In genomic region chr6:37104935-37105781, GRCh38 we compare ENCODE assay signal across 14 cellular contexts.
A peak's percentile ranks its signal among the peaks of the same experiment; 100 is the strongest.
DNase-seq lines count a peak whose midpoint lies in the region; ATAC-seq and TF ChIP-seq lines count a peak whose summit lies in the region.
"Had no signal": no experiment of that assay in that cellular context is flagged by ENCODE, and none has a peak within 500 bp of the region (broad histone marks: within the 10 kb centered on the region; RNA-seq: fewer than 3 reads in every experiment).

No MANE protein-coding gene starts in this region.

- H3K36me3 ChIP-seq in lower lobe of right lung (no peaks in the 10 kb centered on the region), thyroid gland (no peaks in the 10 kb centered on the region)
- H3K36me3 ChIP-seq: BE2C, tibial nerve had no signal

- WGBS in thyroid gland, 2 donors: 78 to 82% methylated on average over 6 of the region's 6 CpGs

- intact Hi-C loops in activated naive CD4-positive, alpha-beta T cell treated with anti-CD3 and anti-CD28 coated beads for 36 hours (cut with micrococcal nuclease): loop anchor here (5.0 kb wide), 1 partner anchor 32 kb away; no protein-coding TSS in a partner anchor
- intact Hi-C loops in lower lobe of right lung (cut with DNase I) (no loop called here), thyroid gland (cut with DNase I) (loop anchor here (10.0 kb wide), 1 partner anchor 60 kb away; no protein-coding TSS in a partner anchor)

- H3K27me3 ChIP-seq in lower lobe of right lung (ENCODE audit: low read depth): no peaks in the 10 kb centered on the region
- H3K27me3 ChIP-seq in thyroid gland: no peaks in the 10 kb centered on the region
- H3K27me3 ChIP-seq: BE2C, tibial nerve had no signal

- peaks cover 38% of the 10 kb centered on the region for H3K4me1 Mint-ChIP-seq in activated naive CD4-positive, alpha-beta T cell treated with anti-CD3 and anti-CD28 coated beads, Interleukin-2, amount 50 U/mL, for 24 hours
- peaks cover 27% of the 10 kb centered on the region for H3K4me1 Mint-ChIP-seq in activated naive CD4-positive, alpha-beta T cell treated with anti-CD3 and anti-CD28 coated beads for 36 hours (ENCODE audit: low read depth)
- peaks cover 50% of the 10 kb centered on the region for H3K4me1 Mint-ChIP-seq in T-helper 1 cell treated with Interleukin-12 subunit alpha and Interleukin-12 subunit beta and Interleukin-4 antibody, amounts not matched to agents 30 μg/mL and 1 μg/mL, for 36 hours (ENCODE audit: low read depth)

- H3K27ac ChIP-seq in lower lobe of right lung: peak overlapping the region; percentile 26
- peak overlapping the region in 2 of 3 donors; percentile 77 to 83 for H3K27ac ChIP-seq in thyroid gland

- H3K9me3 Mint-ChIP-seq in activated naive CD4-positive, alpha-beta T cell treated with anti-CD3 and anti-CD28 coated beads, Interleukin-2, amount 50 U/mL, for 24 hours: no peaks in the 10 kb centered on the region
- H3K9me3 Mint-ChIP-seq in activated naive CD4-positive, alpha-beta T cell treated with anti-CD3 and anti-CD28 coated beads for 36 hours: no peaks in the 10 kb centered on the region
- H3K9me3 Mint-ChIP-seq in T-helper 1 cell treated with Interleukin-12 subunit alpha and Interleukin-12 subunit beta and Interleukin-4 antibody, amounts not matched to agents 30 μg/mL and 1 μg/mL, for 36 hours: no peaks in the 10 kb centered on the region

- ATAC-seq in lower lobe of right lung (no peak), GM19328 (IDR thresholded peaks at IDR 0.05; ENCODE audit: unreplicated experiment) (no peak)

- CTCF ChIA-PET in activated naive CD4-positive, alpha-beta T cell treated with anti-CD3 and anti-CD28 coated beads for 36 hours (lab: Charles Lee): no interaction called here

- peaks cover 33% of the 10 kb centered on the region for H3K4me1 ChIP-seq in lower lobe of right lung
- peaks cover 28 to 32% of the 10 kb centered on the region in 2 donors for H3K4me1 ChIP-seq in thyroid gland

- H3K27me3 Mint-ChIP-seq in activated naive CD4-positive, alpha-beta T cell treated with anti-CD3 and anti-CD28 coated beads, Interleukin-2, amount 50 U/mL, for 24 hours: no peaks in the 10 kb centered on the region
- no peaks in the 10 kb centered on the region for H3K27me3 Mint-ChIP-seq in activated naive CD4-positive, alpha-beta T cell treated with anti-CD3 and anti-CD28 coated beads for 36 hours (ENCODE audit: low read depth)
- no peaks in the 10 kb centered on the region for H3K27me3 Mint-ChIP-seq in T-helper 1 cell treated with Interleukin-12 subunit alpha and Interleukin-12 subunit beta and Interleukin-4 antibody, amounts not matched to agents 30 μg/mL and 1 μg/mL, for 36 hours (ENCODE audit: low read depth)

- TF ChIP-seq CTCF in lower lobe of right lung (IDR thresholded peaks at IDR 0.05) (no peak), thyroid gland (IDR thresholded peaks at IDR 0.05) (no peak)

- no peak for TF ChIP-seq POLR2A in thyroid gland (IDR thresholded peaks at IDR 0.05)

- H3K4me3 Mint-ChIP-seq in activated naive CD4-positive, alpha-beta T cell treated with anti-CD3 and anti-CD28 coated beads, Interleukin-2, amount 50 U/mL, for 24 hours: no peak overlapping the region
- no peak overlapping the region for H3K4me3 Mint-ChIP-seq in activated naive CD4-positive, alpha-beta T cell treated with anti-CD3 and anti-CD28 coated beads for 36 hours
- H3K4me3 Mint-ChIP-seq in T-helper 1 cell treated with Interleukin-12 subunit alpha and Interleukin-12 subunit beta and Interleukin-4 antibody, amounts not matched to agents 30 μg/mL and 1 μg/mL, for 36 hours: peak overlapping the region; percentile 52

- no peaks in the 10 kb centered on the region for H3K36me3 Mint-ChIP-seq in activated naive CD4-positive, alpha-beta T cell treated with anti-CD3 and anti-CD28 coated beads, Interleukin-2, amount 50 U/mL, for 24 hours
- no peaks in the 10 kb centered on the region for H3K36me3 Mint-ChIP-seq in activated naive CD4-positive, alpha-beta T cell treated with anti-CD3 and anti-CD28 coated beads for 36 hours (ENCODE audit: low read depth)
- H3K36me3 Mint-ChIP-seq in T-helper 1 cell treated with Interleukin-12 subunit alpha and Interleukin-12 subunit beta and Interleukin-4 antibody, amounts not matched to agents 30 μg/mL and 1 μg/mL, for 36 hours (ENCODE audit: low read depth): no peaks in the 10 kb centered on the region

- H3K9me3 ChIP-seq in lower lobe of right lung: no peaks in the 10 kb centered on the region
- no peaks in the 10 kb centered on the region for H3K9me3 ChIP-seq in thyroid gland
- H3K9me3 ChIP-seq: BE2C, tibial nerve had no signal

- no peak for DNase-seq in activated naive CD4-positive, alpha-beta T cell treated with anti-CD3 and anti-CD28 coated beads for 36 hours
- DNase-seq in lower lobe of right lung (no peak), thyroid gland (no peak), NCI-H2227 treated with DMSO at 0.1 percent for 48 hours (lab: John Stamatoyannopoulos, UW) (no peak), NCI-H526 treated with DMSO at 0.1 percent for 48 hours (lab: John Stamatoyannopoulos, UW) (no peak)
- DNase-seq: activated CD4-positive, CD25-positive, alpha-beta regulatory T cell treated with anti-CD3 and anti-CD28 coated beads, Interleukin-2, amount 50 U/mL, for 72 hours; activated gamma-delta T cell treated with Interleukin-2 at 50 U/mL for 16 hours; BE2C; kidney glomerular epithelial cell; NCI-H2081 treated with DMSO at 0.1 percent for 48 hours had no signal

- peak overlapping the region; percentile 72 for H3K27ac Mint-ChIP-seq in activated naive CD4-positive, alpha-beta T cell treated with anti-CD3 and anti-CD28 coated beads, Interleukin-2, amount 50 U/mL, for 24 hours
- no peak overlapping the region for H3K27ac Mint-ChIP-seq in activated naive CD4-positive, alpha-beta T cell treated with anti-CD3 and anti-CD28 coated beads for 36 hours
- H3K27ac Mint-ChIP-seq in T-helper 1 cell treated with Interleukin-12 subunit alpha and Interleukin-12 subunit beta and Interleukin-4 antibody, amounts not matched to agents 30 μg/mL and 1 μg/mL, for 36 hours: peak overlapping the region; percentile 21

- no peak overlapping the region for H3K4me3 ChIP-seq in lower lobe of right lung
- no peak overlapping the region for H3K4me3 ChIP-seq in thyroid gland (replicated peaks in 1 of 3)
- H3K4me3 ChIP-seq: tibial nerve had no signal
